In the genomic region with DNA sequence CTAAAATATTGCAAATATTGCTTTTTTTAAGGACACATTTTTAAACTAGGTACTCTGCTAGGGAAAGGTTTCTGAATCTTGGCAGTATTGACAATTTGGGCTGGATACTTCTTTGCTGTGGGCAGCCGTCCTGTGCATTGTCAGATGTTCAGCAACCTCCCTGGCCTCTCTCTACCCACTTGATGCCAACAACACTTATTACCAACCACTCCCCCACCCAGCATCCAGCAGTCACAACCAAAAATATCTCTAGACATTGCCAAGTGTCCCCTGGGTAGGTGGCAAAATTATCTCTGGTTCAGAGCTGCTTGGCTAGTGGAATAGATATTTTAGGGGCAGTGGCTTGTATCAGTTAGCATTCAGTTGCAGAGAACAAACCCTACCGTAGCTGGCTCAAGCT, we compare ENCODE assay signal across 23 cellular contexts.
"Had no signal": no experiment of that assay in that cellular context is flagged by ENCODE, and none has a peak within 500 bp of the region (broad histone marks: within the 10 kb centered on the region; RNA-seq: fewer than 3 reads in every experiment).

No MANE protein-coding gene starts in this region.

- ATAC-seq: effector memory CD8-positive, alpha-beta T cell; mucosa of descending colon; naive thymus-derived CD4-positive, alpha-beta T cell; stimulated activated memory B cell treated with anti-CD40 and anti-IgM and Interleukin-4, amounts not matched to agents 10 μg/mL and 1 μg/mL and 100 μg/mL, for 72 hours; stimulated activated naive CD8-positive, alpha-beta T cell treated with anti-CD3 and anti-CD28 coated beads, Interleukin-15, Interleukin-2, amounts not matched to agents 100 U/mL and 50 U/mL, for 24 hours had no signal

- H3K9ac ChIP-seq: neural progenitor cell, parathyroid adenoma had no signal

- H3K4me3 ChIP-seq: mucosa of descending colon, neural progenitor cell, sigmoid colon, skin epidermis, spleen, testis, tibial artery had no signal

- DNase-seq: cerebellar nuclear complex; cortex of kidney; effector memory CD8-positive, alpha-beta T cell; erythroblast; head of caudate nucleus; hippocampal formation; immature natural killer cell; islet precursor cell; kidney glomerular epithelial cell; mesenchymal stem cell; mucosa of descending colon; naive thymus-derived CD4-positive, alpha-beta T cell; sigmoid colon; spleen; stimulated activated CD4-positive, alpha-beta T cell treated with anti-CD3 and anti-CD28 coated beads, Interleukin-4, amount 100 ng/mL, for 4 hours; stimulated activated naive CD8-positive, alpha-beta T cell treated with anti-CD3 and anti-CD28 coated beads, Interleukin-15, Interleukin-2, amounts not matched to agents 100 U/mL and 50 U/mL, for 24 hours; substantia nigra; testis; tibial artery had no signal

- H3K4me2 ChIP-seq: neural progenitor cell had no signal

- H3K36me3 ChIP-seq: neural progenitor cell, sigmoid colon, spleen, tibial artery had no signal

- H3K27me3 ChIP-seq: neural progenitor cell, sigmoid colon, spleen, testis, tibial artery had no signal

- H3K9me3 ChIP-seq: mucosa of descending colon, sigmoid colon, spleen, testis, tibial artery had no signal

- H3K4me1 ChIP-seq: neural progenitor cell, parathyroid adenoma, sigmoid colon, spleen, testis had no signal

- H3K27ac ChIP-seq: neural progenitor cell, parathyroid adenoma, sigmoid colon, skin epidermis, spleen, testis had no signal
